ENCODE assay signal across 1 cellular context in genomic region chr1:198788561-198789064, GRCh38.
A peak's percentile ranks its signal among the peaks of the same experiment; 100 is the strongest.
TF ChIP-seq lines count a peak whose summit lies in the region.

No MANE protein-coding gene starts in this region.

TF ChIP-seq in H1, 55 proteins besides CTCF, POLR2A, EP300 and RAD21:
- TF ChIP-seq CBX5 (IDR thresholded peaks at IDR 0.05; ENCODE audit: low read depth, low read length): no peak
- TF ChIP-seq SIN3A (conservative IDR thresholded peaks at IDR 0.05 in 1 of 2, IDR thresholded peaks at IDR 0.05 in 1 of 2; ENCODE audit: low read depth in 1 of 2, low read length in 2 of 2): peak in 1 of 2 experiments; percentile 61; a peak in 1 of 4 replicates
